Comparison of ENCODE assay signal across 9 cellular contexts in genomic region chr4:108018884-108019187, GRCh38.
"Had no signal": no experiment of that assay in that cellular context is flagged by ENCODE, and none has a peak within 500 bp of the region (broad histone marks: within the 10 kb centered on the region; RNA-seq: fewer than 3 reads in every experiment).

No MANE protein-coding gene starts in this region.

- H3K4me3 Mint-ChIP-seq: effector memory CD8-positive, alpha-beta T cell had no signal

- H3K27ac ChIP-seq: ascending aorta, breast epithelium, gastroesophageal sphincter, lower lobe of right lung, neutrophil, parathyroid adenoma, stomach had no signal

- H3K9me3 Mint-ChIP-seq: effector memory CD8-positive, alpha-beta T cell had no signal

- H3K9me3 ChIP-seq: ascending aorta, breast epithelium, gastroesophageal sphincter, lower lobe of right lung, neutrophil, stomach had no signal

- H3K27me3 Mint-ChIP-seq: effector memory CD8-positive, alpha-beta T cell had no signal

- DNase-seq: cerebellar nuclear complex had no signal

- H2AFZ ChIP-seq: parathyroid adenoma had no signal

- H3K9ac ChIP-seq: parathyroid adenoma had no signal

- H3K27me3 ChIP-seq: ascending aorta, breast epithelium, gastroesophageal sphincter, neutrophil, stomach had no signal

- H3K36me3 ChIP-seq: breast epithelium had no signal

- H3K4me3 ChIP-seq: ascending aorta, breast epithelium, gastroesophageal sphincter, lower lobe of right lung, stomach had no signal

- H3K79me2 ChIP-seq: parathyroid adenoma had no signal
